1 cellular context compared by ENCODE assay signal in the genomic region with DNA sequence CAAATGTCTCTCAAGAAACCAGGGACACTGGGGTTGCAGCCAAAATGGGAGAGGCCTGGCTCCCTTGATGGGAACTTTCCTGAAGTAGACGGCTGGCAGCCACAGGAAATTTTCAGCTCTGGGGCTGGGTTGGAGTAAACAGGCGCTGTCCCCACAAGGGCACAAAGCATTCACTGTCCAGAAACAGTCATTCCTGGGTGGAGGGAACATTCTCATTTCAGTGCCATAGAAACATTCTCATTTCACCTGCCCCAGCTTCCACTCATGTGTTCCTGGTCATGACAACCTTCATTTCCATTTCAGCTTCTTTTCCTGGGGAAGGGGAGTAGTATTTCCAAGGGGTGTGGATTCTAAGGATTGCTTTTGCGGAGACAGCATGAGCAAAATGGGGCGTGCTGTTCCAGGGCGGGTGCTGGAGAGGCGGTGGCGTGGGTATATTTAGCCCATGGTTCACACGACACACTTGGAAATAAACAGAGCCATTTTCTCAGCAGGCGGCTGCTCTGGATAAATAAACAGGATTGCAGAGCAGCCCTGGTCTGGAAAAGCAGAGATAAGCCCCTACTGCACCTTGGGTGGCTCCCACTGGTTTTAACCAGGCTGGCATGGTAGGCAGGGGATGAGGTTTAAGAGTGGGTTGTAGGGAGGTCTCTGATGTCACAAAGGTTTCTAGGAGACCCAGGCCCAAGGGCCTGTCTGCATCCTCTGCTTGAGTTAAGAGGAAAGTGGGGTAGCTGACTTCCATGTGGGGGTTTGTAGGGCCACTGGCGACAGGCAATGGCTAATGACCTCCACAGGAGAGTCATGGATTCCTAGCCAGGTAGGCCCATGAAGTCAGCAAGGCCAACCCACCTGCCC.
A peak's percentile ranks its signal among the peaks of the same experiment; 100 is the strongest.
TF ChIP-seq lines count a peak whose summit lies in the region.

No MANE protein-coding gene starts in this region.

TF ChIP-seq in K562, 482 proteins besides CTCF, POLR2A, EP300 and RAD21 (continued from another document and continues in another):
- TF ChIP-seq, protein P1, sequence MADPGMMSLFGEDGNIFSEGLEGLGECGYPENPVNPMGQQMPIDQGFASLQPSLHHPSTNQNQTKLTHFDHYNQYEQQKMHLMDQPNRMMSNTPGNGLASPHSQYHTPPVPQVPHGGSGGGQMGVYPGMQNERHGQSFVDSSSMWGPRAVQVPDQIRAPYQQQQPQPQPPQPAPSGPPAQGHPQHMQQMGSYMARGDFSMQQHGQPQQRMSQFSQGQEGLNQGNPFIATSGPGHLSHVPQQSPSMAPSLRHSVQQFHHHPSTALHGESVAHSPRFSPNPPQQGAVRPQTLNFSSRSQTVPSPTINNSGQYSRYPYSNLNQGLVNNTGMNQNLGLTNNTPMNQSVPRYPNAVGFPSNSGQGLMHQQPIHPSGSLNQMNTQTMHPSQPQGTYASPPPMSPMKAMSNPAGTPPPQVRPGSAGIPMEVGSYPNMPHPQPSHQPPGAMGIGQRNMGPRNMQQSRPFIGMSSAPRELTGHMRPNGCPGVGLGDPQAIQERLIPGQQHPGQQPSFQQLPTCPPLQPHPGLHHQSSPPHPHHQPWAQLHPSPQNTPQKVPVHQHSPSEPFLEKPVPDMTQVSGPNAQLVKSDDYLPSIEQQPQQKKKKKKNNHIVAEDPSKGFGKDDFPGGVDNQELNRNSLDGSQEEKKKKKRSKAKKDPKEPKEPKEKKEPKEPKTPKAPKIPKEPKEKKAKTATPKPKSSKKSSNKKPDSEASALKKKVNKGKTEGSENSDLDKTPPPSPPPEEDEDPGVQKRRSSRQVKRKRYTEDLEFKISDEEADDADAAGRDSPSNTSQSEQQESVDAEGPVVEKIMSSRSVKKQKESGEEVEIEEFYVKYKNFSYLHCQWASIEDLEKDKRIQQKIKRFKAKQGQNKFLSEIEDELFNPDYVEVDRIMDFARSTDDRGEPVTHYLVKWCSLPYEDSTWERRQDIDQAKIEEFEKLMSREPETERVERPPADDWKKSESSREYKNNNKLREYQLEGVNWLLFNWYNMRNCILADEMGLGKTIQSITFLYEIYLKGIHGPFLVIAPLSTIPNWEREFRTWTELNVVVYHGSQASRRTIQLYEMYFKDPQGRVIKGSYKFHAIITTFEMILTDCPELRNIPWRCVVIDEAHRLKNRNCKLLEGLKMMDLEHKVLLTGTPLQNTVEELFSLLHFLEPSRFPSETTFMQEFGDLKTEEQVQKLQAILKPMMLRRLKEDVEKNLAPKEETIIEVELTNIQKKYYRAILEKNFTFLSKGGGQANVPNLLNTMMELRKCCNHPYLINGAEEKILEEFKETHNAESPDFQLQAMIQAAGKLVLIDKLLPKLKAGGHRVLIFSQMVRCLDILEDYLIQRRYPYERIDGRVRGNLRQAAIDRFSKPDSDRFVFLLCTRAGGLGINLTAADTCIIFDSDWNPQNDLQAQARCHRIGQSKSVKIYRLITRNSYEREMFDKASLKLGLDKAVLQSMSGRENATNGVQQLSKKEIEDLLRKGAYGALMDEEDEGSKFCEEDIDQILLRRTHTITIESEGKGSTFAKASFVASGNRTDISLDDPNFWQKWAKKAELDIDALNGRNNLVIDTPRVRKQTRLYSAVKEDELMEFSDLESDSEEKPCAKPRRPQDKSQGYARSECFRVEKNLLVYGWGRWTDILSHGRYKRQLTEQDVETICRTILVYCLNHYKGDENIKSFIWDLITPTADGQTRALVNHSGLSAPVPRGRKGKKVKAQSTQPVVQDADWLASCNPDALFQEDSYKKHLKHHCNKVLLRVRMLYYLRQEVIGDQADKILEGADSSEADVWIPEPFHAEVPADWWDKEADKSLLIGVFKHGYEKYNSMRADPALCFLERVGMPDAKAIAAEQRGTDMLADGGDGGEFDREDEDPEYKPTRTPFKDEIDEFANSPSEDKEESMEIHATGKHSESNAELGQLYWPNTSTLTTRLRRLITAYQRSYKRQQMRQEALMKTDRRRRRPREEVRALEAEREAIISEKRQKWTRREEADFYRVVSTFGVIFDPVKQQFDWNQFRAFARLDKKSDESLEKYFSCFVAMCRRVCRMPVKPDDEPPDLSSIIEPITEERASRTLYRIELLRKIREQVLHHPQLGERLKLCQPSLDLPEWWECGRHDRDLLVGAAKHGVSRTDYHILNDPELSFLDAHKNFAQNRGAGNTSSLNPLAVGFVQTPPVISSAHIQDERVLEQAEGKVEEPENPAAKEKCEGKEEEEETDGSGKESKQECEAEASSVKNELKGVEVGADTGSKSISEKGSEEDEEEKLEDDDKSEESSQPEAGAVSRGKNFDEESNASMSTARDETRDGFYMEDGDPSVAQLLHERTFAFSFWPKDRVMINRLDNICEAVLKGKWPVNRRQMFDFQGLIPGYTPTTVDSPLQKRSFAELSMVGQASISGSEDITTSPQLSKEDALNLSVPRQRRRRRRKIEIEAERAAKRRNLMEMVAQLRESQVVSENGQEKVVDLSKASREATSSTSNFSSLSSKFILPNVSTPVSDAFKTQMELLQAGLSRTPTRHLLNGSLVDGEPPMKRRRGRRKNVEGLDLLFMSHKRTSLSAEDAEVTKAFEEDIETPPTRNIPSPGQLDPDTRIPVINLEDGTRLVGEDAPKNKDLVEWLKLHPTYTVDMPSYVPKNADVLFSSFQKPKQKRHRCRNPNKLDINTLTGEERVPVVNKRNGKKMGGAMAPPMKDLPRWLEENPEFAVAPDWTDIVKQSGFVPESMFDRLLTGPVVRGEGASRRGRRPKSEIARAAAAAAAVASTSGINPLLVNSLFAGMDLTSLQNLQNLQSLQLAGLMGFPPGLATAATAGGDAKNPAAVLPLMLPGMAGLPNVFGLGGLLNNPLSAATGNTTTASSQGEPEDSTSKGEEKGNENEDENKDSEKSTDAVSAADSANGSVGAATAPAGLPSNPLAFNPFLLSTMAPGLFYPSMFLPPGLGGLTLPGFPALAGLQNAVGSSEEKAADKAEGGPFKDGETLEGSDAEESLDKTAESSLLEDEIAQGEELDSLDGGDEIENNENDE (IDR thresholded peaks at IDR 0.05; ENCODE audit: low read depth, low read length) = no peak
- TF ChIP-seq TAL1 (IDR thresholded peaks at IDR 0.05) (peak; percentile 73), FIP1L1 (IDR thresholded peaks at IDR 0.05; ENCODE audit: low read depth, low read length, poor library complexity, severe bottlenecking) (no peak), TAF15 (IDR thresholded peaks at IDR 0.05; ENCODE audit: low read depth, low read length) (no peak), TCF7 (IDR thresholded peaks at IDR 0.05; ENCODE audit: borderline replicate concordance) (no peak), MCM7 (IDR thresholded peaks at IDR 0.05) (no peak), POLR3A (IDR thresholded peaks at IDR 0.05; ENCODE audit: borderline replicate concordance, extremely low read depth, insufficient read depth, insufficient read length) (no peak), ZNF445 (CRISPR knock-in tag; IDR thresholded peaks at IDR 0.05; ENCODE audit: low read depth) (no peak), ZNF384 (IDR thresholded peaks at IDR 0.05; ENCODE audit: low read depth, low read length) (no peak), ZC3H4 (CRISPR knock-in tag; IDR thresholded peaks at IDR 0.05; ENCODE audit: borderline replicate concordance) (no peak), CHD1 (IDR thresholded peaks at IDR 0.05; ENCODE audit: low read length) (no peak), ZNF253 (CRISPR knock-in tag; conservative IDR thresholded peaks at IDR 0.05) (no peak), POLR2AphosphoS2 (IDR thresholded peaks at IDR 0.05; ENCODE audit: low read length) (0 out of 2 replicates have a peak, but pooled peaks have one; percentile 11), NCOR1 (IDR thresholded peaks at IDR 0.05) (peak; percentile 69), GABPB1 (CRISPR knock-in tag; IDR thresholded peaks at IDR 0.05) (no peak), TEAD4 (IDR thresholded peaks at IDR 0.05; ENCODE audit: low read length) (peak; percentile 56; the same call in 1 of the 2 replicates), TEAD4 (CRISPR knock-in tag; IDR thresholded peaks at IDR 0.05; ENCODE audit: borderline replicate concordance) (no peak), MCM3 (IDR thresholded peaks at IDR 0.05) (no peak), U2AF1 (optimal IDR thresholded peaks at IDR 0.05; ENCODE audit: low read depth, low read length) (no peak)
- TF ChIP-seq, protein P2, sequence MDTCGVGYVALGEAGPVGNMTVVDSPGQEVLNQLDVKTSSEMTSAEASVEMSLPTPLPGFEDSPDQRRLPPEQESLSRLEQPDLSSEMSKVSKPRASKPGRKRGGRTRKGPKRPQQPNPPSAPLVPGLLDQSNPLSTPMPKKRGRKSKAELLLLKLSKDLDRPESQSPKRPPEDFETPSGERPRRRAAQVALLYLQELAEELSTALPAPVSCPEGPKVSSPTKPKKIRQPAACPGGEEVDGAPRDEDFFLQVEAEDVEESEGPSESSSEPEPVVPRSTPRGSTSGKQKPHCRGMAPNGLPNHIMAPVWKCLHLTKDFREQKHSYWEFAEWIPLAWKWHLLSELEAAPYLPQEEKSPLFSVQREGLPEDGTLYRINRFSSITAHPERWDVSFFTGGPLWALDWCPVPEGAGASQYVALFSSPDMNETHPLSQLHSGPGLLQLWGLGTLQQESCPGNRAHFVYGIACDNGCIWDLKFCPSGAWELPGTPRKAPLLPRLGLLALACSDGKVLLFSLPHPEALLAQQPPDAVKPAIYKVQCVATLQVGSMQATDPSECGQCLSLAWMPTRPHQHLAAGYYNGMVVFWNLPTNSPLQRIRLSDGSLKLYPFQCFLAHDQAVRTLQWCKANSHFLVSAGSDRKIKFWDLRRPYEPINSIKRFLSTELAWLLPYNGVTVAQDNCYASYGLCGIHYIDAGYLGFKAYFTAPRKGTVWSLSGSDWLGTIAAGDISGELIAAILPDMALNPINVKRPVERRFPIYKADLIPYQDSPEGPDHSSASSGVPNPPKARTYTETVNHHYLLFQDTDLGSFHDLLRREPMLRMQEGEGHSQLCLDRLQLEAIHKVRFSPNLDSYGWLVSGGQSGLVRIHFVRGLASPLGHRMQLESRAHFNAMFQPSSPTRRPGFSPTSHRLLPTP (IDR thresholded peaks at IDR 0.05; ENCODE audit: borderline replicate concordance, extremely low read depth, insufficient read length) = no peak
- TF ChIP-seq, protein P3, sequence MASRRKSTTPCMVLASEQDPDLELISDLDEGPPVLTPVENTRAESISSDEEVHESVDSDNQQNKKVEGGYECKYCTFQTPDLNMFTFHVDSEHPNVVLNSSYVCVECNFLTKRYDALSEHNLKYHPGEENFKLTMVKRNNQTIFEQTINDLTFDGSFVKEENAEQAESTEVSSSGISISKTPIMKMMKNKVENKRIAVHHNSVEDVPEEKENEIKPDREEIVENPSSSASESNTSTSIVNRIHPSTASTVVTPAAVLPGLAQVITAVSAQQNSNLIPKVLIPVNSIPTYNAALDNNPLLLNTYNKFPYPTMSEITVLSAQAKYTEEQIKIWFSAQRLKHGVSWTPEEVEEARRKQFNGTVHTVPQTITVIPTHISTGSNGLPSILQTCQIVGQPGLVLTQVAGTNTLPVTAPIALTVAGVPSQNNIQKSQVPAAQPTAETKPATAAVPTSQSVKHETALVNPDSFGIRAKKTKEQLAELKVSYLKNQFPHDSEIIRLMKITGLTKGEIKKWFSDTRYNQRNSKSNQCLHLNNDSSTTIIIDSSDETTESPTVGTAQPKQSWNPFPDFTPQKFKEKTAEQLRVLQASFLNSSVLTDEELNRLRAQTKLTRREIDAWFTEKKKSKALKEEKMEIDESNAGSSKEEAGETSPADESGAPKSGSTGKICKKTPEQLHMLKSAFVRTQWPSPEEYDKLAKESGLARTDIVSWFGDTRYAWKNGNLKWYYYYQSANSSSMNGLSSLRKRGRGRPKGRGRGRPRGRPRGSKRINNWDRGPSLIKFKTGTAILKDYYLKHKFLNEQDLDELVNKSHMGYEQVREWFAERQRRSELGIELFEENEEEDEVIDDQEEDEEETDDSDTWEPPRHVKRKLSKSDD (conservative IDR thresholded peaks at IDR 0.05; ENCODE audit: low read length) = no peak
- TF ChIP-seq, protein P4, sequence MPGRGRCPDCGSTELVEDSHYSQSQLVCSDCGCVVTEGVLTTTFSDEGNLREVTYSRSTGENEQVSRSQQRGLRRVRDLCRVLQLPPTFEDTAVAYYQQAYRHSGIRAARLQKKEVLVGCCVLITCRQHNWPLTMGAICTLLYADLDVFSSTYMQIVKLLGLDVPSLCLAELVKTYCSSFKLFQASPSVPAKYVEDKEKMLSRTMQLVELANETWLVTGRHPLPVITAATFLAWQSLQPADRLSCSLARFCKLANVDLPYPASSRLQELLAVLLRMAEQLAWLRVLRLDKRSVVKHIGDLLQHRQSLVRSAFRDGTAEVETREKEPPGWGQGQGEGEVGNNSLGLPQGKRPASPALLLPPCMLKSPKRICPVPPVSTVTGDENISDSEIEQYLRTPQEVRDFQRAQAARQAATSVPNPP (IDR thresholded peaks at IDR 0.05; ENCODE audit: borderline replicate concordance, insufficient read depth, insufficient read length) = no peak
- TF ChIP-seq, protein P5, sequence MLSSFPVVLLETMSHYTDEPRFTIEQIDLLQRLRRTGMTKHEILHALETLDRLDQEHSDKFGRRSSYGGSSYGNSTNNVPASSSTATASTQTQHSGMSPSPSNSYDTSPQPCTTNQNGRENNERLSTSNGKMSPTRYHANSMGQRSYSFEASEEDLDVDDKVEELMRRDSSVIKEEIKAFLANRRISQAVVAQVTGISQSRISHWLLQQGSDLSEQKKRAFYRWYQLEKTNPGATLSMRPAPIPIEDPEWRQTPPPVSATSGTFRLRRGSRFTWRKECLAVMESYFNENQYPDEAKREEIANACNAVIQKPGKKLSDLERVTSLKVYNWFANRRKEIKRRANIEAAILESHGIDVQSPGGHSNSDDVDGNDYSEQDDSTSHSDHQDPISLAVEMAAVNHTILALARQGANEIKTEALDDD (IDR thresholded peaks at IDR 0.05) = no peak
